In genomic region chr6:87830834-87831374, GRCh38 we compare ENCODE assay signal across 35 cellular contexts.
DNase-seq lines count a peak whose midpoint lies in the region; ATAC-seq, FAIRE-seq and TF ChIP-seq lines count a peak whose summit lies in the region.
"Had no signal": no experiment of that assay in that cellular context is flagged by ENCODE, and none has a peak within 500 bp of the region (broad histone marks: within the 10 kb centered on the region; RNA-seq: fewer than 3 reads in every experiment).

No MANE protein-coding gene starts in this region.

- no peak for DNase-seq in activated naive CD8-positive, alpha-beta T cell treated with anti-CD3 and anti-CD28 coated beads for 36 hours
- DNase-seq in OCI-LY7 (ENCODE audit: low spot score) (peak; percentile 74), natural killer cell (no peak), RPMI8226 (no peak), GM12892 (ENCODE audit: insufficient read length) (no peak)
- no peak for DNase-seq in activated CD4-positive, alpha-beta T cell treated with anti-CD3 and anti-CD28 coated beads, Interleukin-2, amount 10 ng/mL, durations not matched to agents 7 days and 5 days
- DNase-seq: activated CD4-positive, alpha-beta T cell treated with anti-CD3 and anti-CD28 coated beads for 48 hours; activated naive CD4-positive, alpha-beta T cell; activated T-cell treated with anti-CD3 and anti-CD28 coated beads, Interleukin-2, amount 50 U/mL, for 24 hours; adrenal gland; body of pancreas; DMS153; esophagus squamous epithelium; foreskin melanocyte; KBM-7; MV-4-11; NCI-H510A; NK-92 treated with Interleukin-12 subunit alpha and Interleukin-12 subunit beta, amount 100 ng/mL, for 24 hours; occipital lobe; psoas muscle; sigmoid colon; SK-N-SH; stimulated activated CD4-positive, alpha-beta T cell treated with anti-CD3 and anti-CD28 coated beads, Interleukin-4, amount 100 ng/mL, for 4 hours; stimulated activated naive B cell treated with anti-CD40 and anti-IgM and Interleukin-4, amounts not matched to agents 10 μg/mL and 1 μg/mL and 100 μg/mL, for 72 hours; T-helper 2 cell; uterus had no signal

- TF ChIP-seq POLR2A in GM12892 (IDR thresholded peaks at IDR 0.05; ENCODE audit: low read depth, low read length) = no peak

- intact Hi-C loops in OCI-LY7 (cut with micrococcal nuclease; ENCODE audit: unreplicated experiment) (loop anchor here (1.0 to 5.0 kb wide), 6 partner anchors 74 to 1041 kb away; no protein-coding TSS in a partner anchor), natural killer cell (cut with micrococcal nuclease) (no loop called here)

- peak overlapping the region; percentile 25 for H3K4me3 ChIP-seq in OCI-LY7 (ENCODE audit: low read depth, low read length, poor library complexity, severe bottlenecking)
- H3K4me3 ChIP-seq: adrenal gland, esophagus squamous epithelium, HAP-1, lung, psoas muscle, sigmoid colon, suprapubic skin, uterus had no signal

- peaks cover 15% of the 10 kb centered on the region; the same call in 1 of the 2 replicates for H3K36me3 ChIP-seq in OCI-LY7 (ENCODE audit: insufficient read depth, low read length)
- H3K36me3 ChIP-seq: adrenal gland, esophagus squamous epithelium, HAP-1, sigmoid colon, suprapubic skin, uterus had no signal

- TF ChIP-seq CTCF in OCI-LY7 (conservative IDR thresholded peaks at IDR 0.05; ENCODE audit: low read length) (no peak), natural killer cell (IDR thresholded peaks at IDR 0.05) (no peak)

- no TSS peak for BruUV-seq in OCI-LY7 (replicated peaks; lab: Mats Ljungman, UMichigan)

- no peak for FAIRE-seq in GM12892 (lab: Jason Lieb, UNC)
- FAIRE-seq: A204.1, endometrium, GM19239, HTR-8/SVneo had no signal

- H2AFZ ChIP-seq in OCI-LY7 (ENCODE audit: low read length) = peak overlapping the region; percentile 40; the same call in 1 of the 2 replicates

- H3K9me3 ChIP-seq in OCI-LY7 (ENCODE audit: low read length) = peaks cover 8% of the 10 kb centered on the region; the same call in 1 of the 2 replicates
- H3K9me3 ChIP-seq: adrenal gland, body of pancreas, esophagus squamous epithelium, HAP-1, psoas muscle, sigmoid colon, SK-N-SH, suprapubic skin, uterus had no signal

- POLR2A ChIA-PET in OCI-LY7 (lab: Charles Lee) = interaction anchor here (0.7 to 6.1 kb wide), 39 partner anchors 9 to 1039 kb away, joined by 3 to 122 read pairs (median 6); partner anchors contain the start of genes ORC3 and RARS2
- POLR2A ChIA-PET in activated CD4-positive, alpha-beta T cell treated with anti-CD3 and anti-CD28 coated beads, Interleukin-2, amount 10 ng/mL, durations not matched to agents 7 days and 5 days (lab: Charles Lee) = no interaction called here

- H3K27ac Mint-ChIP-seq in activated naive CD8-positive, alpha-beta T cell = no peak overlapping the region
- H3K27ac Mint-ChIP-seq in activated naive CD8-positive, alpha-beta T cell treated with anti-CD3 and anti-CD28 coated beads for 36 hours = no peak overlapping the region
- H3K27ac Mint-ChIP-seq in natural killer cell = no peak overlapping the region
- no peak overlapping the region for H3K27ac Mint-ChIP-seq in activated CD4-positive, alpha-beta T cell treated with anti-CD3 and anti-CD28 coated beads, Interleukin-2, amount 10 ng/mL, durations not matched to agents 7 days and 5 days
- H3K27ac Mint-ChIP-seq: activated T-cell treated with anti-CD3 and anti-CD28 coated beads, Interleukin-2, amount 50 U/mL, for 24 hours had no signal

- CTCF ChIA-PET in OCI-LY7 (lab: Charles Lee; ENCODE audit: unreplicated experiment) = interaction anchor here (0.5 to 1.8 kb wide), 6 partner anchors 28 to 335 kb away, joined by 3 to 7 read pairs (median 4); no protein-coding TSS in a partner anchor
- CTCF ChIA-PET in activated CD4-positive, alpha-beta T cell treated with anti-CD3 and anti-CD28 coated beads, Interleukin-2, amount 10 ng/mL, durations not matched to agents 7 days and 5 days (lab: Charles Lee) = interaction anchor here (0.6 to 1.0 kb wide), 2 partner anchors 10 to 1634 kb away, joined by 3 to 5 read pairs; no protein-coding TSS in a partner anchor

- no peaks in the 10 kb centered on the region for H3K79me2 ChIP-seq in OCI-LY7 (ENCODE audit: insufficient read depth, low read depth, low read length)

- H4K20me1 ChIP-seq in OCI-LY7 (ENCODE audit: insufficient read depth, low read length) = no peaks in the 10 kb centered on the region

- H3K9me2 ChIP-seq in OCI-LY7 (ENCODE audit: insufficient read depth, low read length) = no peaks in the 10 kb centered on the region
- H3K9me2 ChIP-seq: SK-N-SH had no signal

- ATAC-seq in natural killer cell (no peak), HG03571 (IDR thresholded peaks at IDR 0.05; ENCODE audit: unreplicated experiment) (no peak)
- ATAC-seq: body of pancreas; psoas muscle; stimulated activated naive B cell treated with anti-CD40 and anti-IgM and Interleukin-4, amounts not matched to agents 10 μg/mL and 1 μg/mL and 100 μg/mL, for 72 hours had no signal

- H3K4me1 ChIP-seq in OCI-LY7 (ENCODE audit: insufficient read depth, low read length, poor library complexity, severe bottlenecking) = peaks cover 81% of the 10 kb centered on the region
- H3K4me1 ChIP-seq: body of pancreas, psoas muscle, uterus had no signal

- H3K36me3 Mint-ChIP-seq in activated naive CD8-positive, alpha-beta T cell = no peaks in the 10 kb centered on the region
- H3K36me3 Mint-ChIP-seq in activated naive CD8-positive, alpha-beta T cell treated with anti-CD3 and anti-CD28 coated beads for 36 hours = no peaks in the 10 kb centered on the region
- H3K36me3 Mint-ChIP-seq in natural killer cell = no peaks in the 10 kb centered on the region
- H3K36me3 Mint-ChIP-seq in activated CD4-positive, alpha-beta T cell treated with anti-CD3 and anti-CD28 coated beads, Interleukin-2, amount 10 ng/mL, durations not matched to agents 7 days and 5 days (ENCODE audit: low read depth) = no peaks in the 10 kb centered on the region
- H3K36me3 Mint-ChIP-seq: stimulated activated naive B cell treated with anti-CD40 and anti-IgM and Interleukin-4, amounts not matched to agents 10 μg/mL and 1 μg/mL and 100 μg/mL, for 72 hours had no signal

- H3K27me3 Mint-ChIP-seq in activated naive CD8-positive, alpha-beta T cell = peaks cover 1% of the 10 kb centered on the region
- peaks cover 4% of the 10 kb centered on the region for H3K27me3 Mint-ChIP-seq in activated naive CD8-positive, alpha-beta T cell treated with anti-CD3 and anti-CD28 coated beads for 36 hours
- H3K27me3 Mint-ChIP-seq in natural killer cell (ENCODE audit: low read depth in 2 of 2) = peaks cover 4 to 9% of the 10 kb centered on the region in 2 donors
- no peaks in the 10 kb centered on the region for H3K27me3 Mint-ChIP-seq in activated CD4-positive, alpha-beta T cell treated with anti-CD3 and anti-CD28 coated beads, Interleukin-2, amount 10 ng/mL, durations not matched to agents 7 days and 5 days

- peak overlapping the region; percentile 81 for H3K27ac ChIP-seq in OCI-LY7 (ENCODE audit: low read depth, low read length, poor library complexity, severe bottlenecking)
- H3K27ac ChIP-seq: adrenal gland, body of pancreas, esophagus squamous epithelium, psoas muscle, sigmoid colon, suprapubic skin, uterus had no signal

- peaks cover 17% of the 10 kb centered on the region for H3K4me1 Mint-ChIP-seq in activated naive CD8-positive, alpha-beta T cell (ENCODE audit: low read depth)
- H3K4me1 Mint-ChIP-seq in activated naive CD8-positive, alpha-beta T cell treated with anti-CD3 and anti-CD28 coated beads for 36 hours = peaks cover 13% of the 10 kb centered on the region
- peaks cover 3 to 10% of the 10 kb centered on the region in 2 donors for H3K4me1 Mint-ChIP-seq in natural killer cell
- peaks cover 11% of the 10 kb centered on the region for H3K4me1 Mint-ChIP-seq in activated CD4-positive, alpha-beta T cell treated with anti-CD3 and anti-CD28 coated beads, Interleukin-2, amount 10 ng/mL, durations not matched to agents 7 days and 5 days

- H3K9me3 Mint-ChIP-seq in activated naive CD8-positive, alpha-beta T cell (ENCODE audit: low read depth) = no peaks in the 10 kb centered on the region
- no peaks in the 10 kb centered on the region for H3K9me3 Mint-ChIP-seq in activated naive CD8-positive, alpha-beta T cell treated with anti-CD3 and anti-CD28 coated beads for 36 hours
- H3K9me3 Mint-ChIP-seq in natural killer cell = no peaks in the 10 kb centered on the region
- H3K9me3 Mint-ChIP-seq in activated CD4-positive, alpha-beta T cell treated with anti-CD3 and anti-CD28 coated beads, Interleukin-2, amount 10 ng/mL, durations not matched to agents 7 days and 5 days = no peaks in the 10 kb centered on the region
- H3K9me3 Mint-ChIP-seq: activated T-cell treated with anti-CD3 and anti-CD28 coated beads, Interleukin-2, amount 50 U/mL, for 24 hours; stimulated activated naive B cell treated with anti-CD40 and anti-IgM and Interleukin-4, amounts not matched to agents 10 μg/mL and 1 μg/mL and 100 μg/mL, for 72 hours had no signal

- peak overlapping the region; percentile 69 for H3K4me2 ChIP-seq in OCI-LY7 (ENCODE audit: low read length)
- H3K4me2 ChIP-seq: SK-N-SH had no signal

- peak overlapping the region; percentile 12 for H3K4me3 Mint-ChIP-seq in activated naive CD8-positive, alpha-beta T cell
- no peak overlapping the region for H3K4me3 Mint-ChIP-seq in activated naive CD8-positive, alpha-beta T cell treated with anti-CD3 and anti-CD28 coated beads for 36 hours
- H3K4me3 Mint-ChIP-seq in natural killer cell = peak overlapping the region; percentile 74
- no peak overlapping the region for H3K4me3 Mint-ChIP-seq in activated CD4-positive, alpha-beta T cell treated with anti-CD3 and anti-CD28 coated beads, Interleukin-2, amount 10 ng/mL, durations not matched to agents 7 days and 5 days
- H3K4me3 Mint-ChIP-seq: activated T-cell treated with anti-CD3 and anti-CD28 coated beads, Interleukin-2, amount 50 U/mL, for 24 hours; stimulated activated naive B cell treated with anti-CD40 and anti-IgM and Interleukin-4, amounts not matched to agents 10 μg/mL and 1 μg/mL and 100 μg/mL, for 72 hours had no signal

Comparison
In these comparisons a context has a peak if more than half of its experiments do, and no peak if none do; other contexts are left out.
1. H3K4me3 Mint-ChIP-seq: peak in activated naive CD8-positive, alpha-beta T cell (single experiment) and natural killer cell (single experiment); none in activated naive CD8-positive, alpha-beta T cell treated with anti-CD3 and anti-CD28 coated beads for 36 hours (single experiment) and activated CD4-positive, alpha-beta T cell treated with anti-CD3 and anti-CD28 coated beads, Interleukin-2, amount 10 ng/mL, durations not matched to agents 7 days and 5 days (single experiment).